In genomic region chr11:77400775-77401469, GRCh38 we compare ENCODE assay signal across 20 cellular contexts.
DNase-seq lines count a peak whose midpoint lies in the region; ATAC-seq, FAIRE-seq and TF ChIP-seq lines count a peak whose summit lies in the region.
"Had no signal": no experiment of that assay in that cellular context is flagged by ENCODE, and none has a peak within 500 bp of the region (broad histone marks: within the 10 kb centered on the region; RNA-seq: fewer than 3 reads in every experiment).

No MANE protein-coding gene starts in this region.

- peaks cover 30% of the 10 kb centered on the region for H3K4me1 ChIP-seq in keratinocyte (ENCODE audit: control insufficient read depth, extremely low read depth, insufficient read depth, low read length)
- H3K4me1 ChIP-seq in skeletal muscle tissue (ENCODE audit: control insufficient read depth in 3 of 3, insufficient read depth in 3 of 3, low read length in 3 of 3) = peaks cover 27 to 51% (median 41%) of the 10 kb centered on the region in 3 donors
- no peaks in the 10 kb centered on the region for H3K4me1 ChIP-seq in SJCRH30

- peaks cover 33% of the 10 kb centered on the region for H3K4me1 Mint-ChIP-seq in activated CD8-positive, alpha-beta T cell treated with anti-CD3 and anti-CD28 coated beads for 36 hours (ENCODE audit: low read depth)
- peaks cover 37% of the 10 kb centered on the region for H3K4me1 Mint-ChIP-seq in activated CD8-positive, alpha-beta T cell treated with anti-CD3 and anti-CD28 coated beads, Interleukin-2, amount 10 ng/mL, durations not matched to agents 7 days and 5 days (ENCODE audit: low read depth)
- H3K4me1 Mint-ChIP-seq in CD4-positive, alpha-beta T cell (ENCODE audit: low read depth) = peaks cover 4% of the 10 kb centered on the region

- POLR2A ChIA-PET in activated CD8-positive, alpha-beta T cell treated with anti-CD3 and anti-CD28 coated beads for 36 hours (lab: Charles Lee) = no interaction called here
- POLR2A ChIA-PET in activated CD8-positive, alpha-beta T cell treated with anti-CD3 and anti-CD28 coated beads, Interleukin-2, amount 10 ng/mL, durations not matched to agents 7 days and 5 days (lab: Charles Lee) = interaction anchor here (0.9 kb wide), 1 partner anchor 11 kb away, joined by 4 read pairs; no protein-coding TSS in a partner anchor
- POLR2A ChIA-PET in CD4-positive, alpha-beta T cell (lab: Charles Lee) = no interaction called here

- intact Hi-C loops in activated CD8-positive, alpha-beta T cell treated with anti-CD3 and anti-CD28 coated beads for 36 hours (cut with micrococcal nuclease) = no loop called here
- intact Hi-C loops in CD4-positive, alpha-beta T cell (cut with DNase I, micrococcal nuclease) = no loop called here

- no peaks in the 10 kb centered on the region for H3K27me3 Mint-ChIP-seq in activated CD8-positive, alpha-beta T cell treated with anti-CD3 and anti-CD28 coated beads for 36 hours
- H3K27me3 Mint-ChIP-seq in activated CD8-positive, alpha-beta T cell treated with anti-CD3 and anti-CD28 coated beads, Interleukin-2, amount 10 ng/mL, durations not matched to agents 7 days and 5 days (ENCODE audit: low read depth) = no peaks in the 10 kb centered on the region
- H3K27me3 Mint-ChIP-seq in CD4-positive, alpha-beta T cell = no peaks in the 10 kb centered on the region
- H3K27me3 Mint-ChIP-seq: CD4-positive, CD25-positive, alpha-beta regulatory T cell; dendritic cell treated with granulocyte-macrophage colony-stimulating factor and Interleukin-4, amounts not matched to agents 40 ng/mL and 50 ng/mL, for 4 days; stimulated activated memory B cell treated with anti-CD40 and anti-IgM and Interleukin-4, amounts not matched to agents 10 μg/mL and 1 μg/mL and 100 μg/mL, for 72 hours had no signal

- no peaks in the 10 kb centered on the region for H3K9me3 Mint-ChIP-seq in activated CD8-positive, alpha-beta T cell treated with anti-CD3 and anti-CD28 coated beads for 36 hours
- H3K9me3 Mint-ChIP-seq in activated CD8-positive, alpha-beta T cell treated with anti-CD3 and anti-CD28 coated beads, Interleukin-2, amount 10 ng/mL, durations not matched to agents 7 days and 5 days (ENCODE audit: insufficient read depth) = no peaks in the 10 kb centered on the region
- H3K9me3 Mint-ChIP-seq in CD4-positive, alpha-beta T cell = no peaks in the 10 kb centered on the region
- H3K9me3 Mint-ChIP-seq: CD4-positive, CD25-positive, alpha-beta regulatory T cell; dendritic cell treated with granulocyte-macrophage colony-stimulating factor and Interleukin-4, amounts not matched to agents 40 ng/mL and 50 ng/mL, for 4 days; stimulated activated memory B cell treated with anti-CD40 and anti-IgM and Interleukin-4, amounts not matched to agents 10 μg/mL and 1 μg/mL and 100 μg/mL, for 72 hours had no signal

- no peak overlapping the region for H3K4me3 ChIP-seq in keratinocyte (ENCODE audit: control insufficient read depth in 2 of 3, extremely low read depth in 1 of 3, insufficient read depth in 2 of 3, low read depth in 1 of 3, low read length in 3 of 3)
- peak overlapping the region in 1 of 3 donors; percentile 9 for H3K4me3 ChIP-seq in skeletal muscle tissue (ENCODE audit: low read length in 3 of 3)
- no peak overlapping the region for H3K4me3 ChIP-seq in SJCRH30
- H3K4me3 ChIP-seq: thoracic aorta had no signal

- H3K9me3 ChIP-seq in keratinocyte (ENCODE audit: control insufficient read depth, low read depth, low read length) (no peaks in the 10 kb centered on the region), skeletal muscle tissue (ENCODE audit: control insufficient read depth in 3 of 3, low read length in 3 of 3) (no peaks in the 10 kb centered on the region), SJCRH30 (replicated peaks) (no peaks in the 10 kb centered on the region; the same call in 1 of the 2 replicates)
- no peaks in the 10 kb centered on the region for H3K9me3 ChIP-seq in CD4-positive, alpha-beta T cell (ENCODE audit: control insufficient read depth, low read length)
- H3K9me3 ChIP-seq: thoracic aorta had no signal

- H3K9me1 ChIP-seq in keratinocyte (ENCODE audit: control insufficient read depth, extremely low read depth, insufficient read depth, low read length) = no peaks in the 10 kb centered on the region

- ATAC-seq in activated CD8-positive, alpha-beta T cell treated with anti-CD3 and anti-CD28 coated beads for 36 hours = no peak
- no peak for ATAC-seq in activated CD8-positive, alpha-beta T cell treated with anti-CD3 and anti-CD28 coated beads, Interleukin-2, amount 10 ng/mL, durations not matched to agents 7 days and 5 days
- no peak for ATAC-seq in CD4-positive, alpha-beta T cell (ENCODE audit: poor library complexity)
- ATAC-seq: stimulated activated memory B cell treated with anti-CD40 and anti-IgM and Interleukin-4, amounts not matched to agents 10 μg/mL and 1 μg/mL and 100 μg/mL, for 72 hours had no signal

- dilution Hi-C loops in keratinocyte (cut with MboI; ENCODE audit: extremely low pct_ligation_motif_present, low sequenced_read_pairs) = no loop called here

- no peak for DNase-seq in activated CD8-positive, alpha-beta T cell treated with anti-CD3 and anti-CD28 coated beads for 36 hours
- DNase-seq in activated CD8-positive, alpha-beta T cell treated with anti-CD3 and anti-CD28 coated beads, Interleukin-2, amount 10 ng/mL, durations not matched to agents 7 days and 5 days = no peak
- peak; percentile 25 for DNase-seq in NCI-H446 treated with DMSO at 0.1 percent for 48 hours (lab: John Stamatoyannopoulos, UW)
- no peak for DNase-seq in keratinocyte (ENCODE audit: low read depth, low spot score)
- no peak for DNase-seq in substantia nigra (lab: John Stamatoyannopoulos, UW)
- no peak for DNase-seq in CD4-positive, alpha-beta T cell
- no peak for DNase-seq in SJCRH30
- DNase-seq: ACHN; activated CD4-positive, alpha-beta T cell treated with anti-CD3 and anti-CD28 coated beads for 4 hours; CD4-positive, CD25-positive, alpha-beta regulatory T cell; foreskin melanocyte; left cardiac atrium; midbrain; NK-92 treated with Interleukin-12 subunit alpha and Interleukin-12 subunit beta, amount 100 ng/mL, for 24 hours; RPMI8226; stimulated activated CD4-positive, alpha-beta T cell treated with anti-CD3 and anti-CD28 coated beads, Interleukin-15, amount 100 ng/mL, for 24 hours had no signal

- H3K4me2 ChIP-seq in keratinocyte (ENCODE audit: control insufficient read depth, extremely low read depth, insufficient read depth, low read depth, low read length) = peak overlapping the region; percentile 39

- no peak for FAIRE-seq in keratinocyte (lab: Jason Lieb, UNC)

- peaks cover 0 to 2% of the 10 kb centered on the region in 2 experiments for H3K36me3 ChIP-seq in keratinocyte (ENCODE audit: control insufficient read depth in 2 of 2, extremely low read depth in 1 of 2, insufficient read depth in 2 of 2, low read length in 2 of 2)
- no peaks in the 10 kb centered on the region for H3K36me3 ChIP-seq in skeletal muscle tissue (ENCODE audit: control insufficient read depth in 3 of 3, insufficient read depth in 3 of 3, low read length in 3 of 3)
- no peaks in the 10 kb centered on the region for H3K36me3 ChIP-seq in SJCRH30
- H3K36me3 ChIP-seq: thoracic aorta had no signal

- TF ChIP-seq CTCF in activated CD8-positive, alpha-beta T cell treated with anti-CD3 and anti-CD28 coated beads for 36 hours (IDR thresholded peaks at IDR 0.05) = no peak
- TF ChIP-seq CTCF in keratinocyte (optimal IDR thresholded peaks at IDR 0.05 in 1 of 3, IDR thresholded peaks at IDR 0.05 in 1 of 3, conservative IDR thresholded peaks at IDR 0.05 in 1 of 3; ENCODE audit: extremely low read depth in 1 of 3, insufficient read depth in 2 of 3, low read length in 3 of 3) = peak in 1 of 3 experiments; percentile 1
- TF ChIP-seq CTCF in CD4-positive, alpha-beta T cell (IDR thresholded peaks at IDR 0.05) = no peak

- H2AFZ ChIP-seq in keratinocyte (ENCODE audit: control insufficient read depth, low read length) = no peak overlapping the region

- H3K79me2 ChIP-seq in keratinocyte (ENCODE audit: control insufficient read depth, insufficient read depth, low read length) = peaks cover 63% of the 10 kb centered on the region

- peaks cover 17% of the 10 kb centered on the region for H3K36me3 Mint-ChIP-seq in activated CD8-positive, alpha-beta T cell treated with anti-CD3 and anti-CD28 coated beads for 36 hours (ENCODE audit: low read depth)
- H3K36me3 Mint-ChIP-seq in activated CD8-positive, alpha-beta T cell treated with anti-CD3 and anti-CD28 coated beads, Interleukin-2, amount 10 ng/mL, durations not matched to agents 7 days and 5 days (ENCODE audit: low read depth) = peaks cover 38% of the 10 kb centered on the region
- H3K36me3 Mint-ChIP-seq in CD4-positive, alpha-beta T cell (ENCODE audit: low read depth) = no peaks in the 10 kb centered on the region

- peak overlapping the region; percentile 39 for H3K27ac Mint-ChIP-seq in activated CD8-positive, alpha-beta T cell treated with anti-CD3 and anti-CD28 coated beads for 36 hours
- H3K27ac Mint-ChIP-seq in activated CD8-positive, alpha-beta T cell treated with anti-CD3 and anti-CD28 coated beads, Interleukin-2, amount 10 ng/mL, durations not matched to agents 7 days and 5 days = no peak overlapping the region
- H3K27ac Mint-ChIP-seq in CD4-positive, alpha-beta T cell = no peak overlapping the region
- H3K27ac Mint-ChIP-seq: CD4-positive, CD25-positive, alpha-beta regulatory T cell; dendritic cell treated with granulocyte-macrophage colony-stimulating factor and Interleukin-4, amounts not matched to agents 40 ng/mL and 50 ng/mL, for 4 days; stimulated activated memory B cell treated with anti-CD40 and anti-IgM and Interleukin-4, amounts not matched to agents 10 μg/mL and 1 μg/mL and 100 μg/mL, for 72 hours had no signal

- H4K20me1 ChIP-seq in keratinocyte (ENCODE audit: control insufficient read depth, extremely low read depth, insufficient read depth, low read length) = no peaks in the 10 kb centered on the region

- no peak overlapping the region for H3K4me3 Mint-ChIP-seq in activated CD8-positive, alpha-beta T cell treated with anti-CD3 and anti-CD28 coated beads for 36 hours
- no peak overlapping the region for H3K4me3 Mint-ChIP-seq in activated CD8-positive, alpha-beta T cell treated with anti-CD3 and anti-CD28 coated beads, Interleukin-2, amount 10 ng/mL, durations not matched to agents 7 days and 5 days
- no peak overlapping the region for H3K4me3 Mint-ChIP-seq in CD4-positive, alpha-beta T cell
- H3K4me3 Mint-ChIP-seq: CD4-positive, CD25-positive, alpha-beta regulatory T cell; dendritic cell treated with granulocyte-macrophage colony-stimulating factor and Interleukin-4, amounts not matched to agents 40 ng/mL and 50 ng/mL, for 4 days; stimulated activated memory B cell treated with anti-CD40 and anti-IgM and Interleukin-4, amounts not matched to agents 10 μg/mL and 1 μg/mL and 100 μg/mL, for 72 hours had no signal

- H3K27ac ChIP-seq in keratinocyte (ENCODE audit: control insufficient read depth, insufficient read depth, low read length) (peak overlapping the region; percentile 8), skeletal muscle tissue (ENCODE audit: low read depth, low read length) (peak overlapping the region; percentile 39), substantia nigra (ENCODE audit: low read depth, low read length, poor library complexity, severe bottlenecking) (no peak overlapping the region), SJCRH30 (no peak overlapping the region)
- H3K27ac ChIP-seq in CD4-positive, alpha-beta T cell (ENCODE audit: low read depth, low read length) = no peak overlapping the region
- H3K27ac ChIP-seq: thoracic aorta had no signal

- CTCF ChIA-PET in activated CD8-positive, alpha-beta T cell treated with anti-CD3 and anti-CD28 coated beads for 36 hours (lab: Charles Lee) = interaction anchor here (2.2 kb wide), 1 partner anchor 11 kb away, joined by 7 read pairs; no protein-coding TSS in a partner anchor
- CTCF ChIA-PET in activated CD8-positive, alpha-beta T cell treated with anti-CD3 and anti-CD28 coated beads, Interleukin-2, amount 10 ng/mL, durations not matched to agents 7 days and 5 days (lab: Charles Lee) = interaction anchor here (1.0 to 1.6 kb wide), 6 partner anchors 11 to 147 kb away, joined by 3 to 6 read pairs (median 4); no protein-coding TSS in a partner anchor
- CTCF ChIA-PET in CD4-positive, alpha-beta T cell (lab: Charles Lee) = interaction anchor here (1.2 kb wide), 1 partner anchor 147 kb away, joined by 3 read pairs; no protein-coding TSS in a partner anchor

- H3K9ac ChIP-seq in keratinocyte (ENCODE audit: control insufficient read depth, extremely low read depth, insufficient read depth, low read length) (no peak overlapping the region), skeletal muscle tissue (ENCODE audit: low read depth in 1 of 3, low read length in 3 of 3) (peak overlapping the region in 1 of 3 donors; percentile 9)

- H3K27me3 ChIP-seq in keratinocyte (ENCODE audit: control insufficient read depth, extremely low read depth, insufficient read depth, low read length) = no peaks in the 10 kb centered on the region
- no peaks in the 10 kb centered on the region for H3K27me3 ChIP-seq in skeletal muscle tissue (ENCODE audit: control insufficient read depth in 3 of 3, insufficient read depth in 3 of 3, low read length in 3 of 3)
- no peaks in the 10 kb centered on the region for H3K27me3 ChIP-seq in CD4-positive, alpha-beta T cell (ENCODE audit: control insufficient read depth, insufficient read depth, low read length)
- no peaks in the 10 kb centered on the region for H3K27me3 ChIP-seq in SJCRH30

Comparison
In these comparisons a context has a peak if more than half of its experiments do, and no peak if none do; other contexts are left out.
1. H3K27ac ChIP-seq: peak in keratinocyte (single experiment) and skeletal muscle tissue (single experiment); none in substantia nigra (single experiment), CD4-positive, alpha-beta T cell (single experiment) and SJCRH30 (single experiment).